ENCODE assay signal across 11 cellular contexts in genomic region chr5:157915638-157916037, GRCh38. TPM values are rescaled to one million over a fixed set of nuclear protein-coding genes. Genes with fewer than 3 reads are reported as not detected.
DNase-seq lines count a peak whose midpoint lies in the region; ATAC-seq and TF ChIP-seq lines count a peak whose summit lies in the region.
"Had no signal": no experiment of that assay in that cellular context is flagged by ENCODE, and none has a peak within 500 bp of the region (broad histone marks: within the 10 kb centered on the region; RNA-seq: fewer than 3 reads in every experiment).

No MANE protein-coding gene starts in this region.

- H3K27ac Mint-ChIP-seq in HFFc6 = no peak overlapping the region
- H3K27ac Mint-ChIP-seq: WTC11 had no signal

- no peaks in the 10 kb centered on the region for H3K36me3 ChIP-seq in prostate gland

- no peak overlapping the region for H3K4me3 Mint-ChIP-seq in HFFc6
- H3K4me3 Mint-ChIP-seq: stimulated activated naive CD8-positive, alpha-beta T cell treated with anti-CD3 and anti-CD28 coated beads, Interleukin-15, amount 100 ng/mL, for 72 hours; WTC11 had no signal

- no peaks in the 10 kb centered on the region for H3K27me3 ChIP-seq in prostate gland (replicated peaks; ENCODE audit: insufficient read depth)

- H3K36me3 Mint-ChIP-seq in HFFc6 (ENCODE audit: low read depth) = no peaks in the 10 kb centered on the region
- H3K36me3 Mint-ChIP-seq: WTC11 had no signal

- H3K4me3 ChIP-seq in prostate gland = no peak overlapping the region

- TF ChIP-seq CTCF in prostate gland (IDR thresholded peaks at IDR 0.05) (no peak), HFFc6 (IDR thresholded peaks at IDR 0.05) (no peak), GM10266 (IDR thresholded peaks at IDR 0.05; ENCODE audit: control insufficient read depth, insufficient read depth, low read depth, missing control alignments) (no peak)

- no peaks in the 10 kb centered on the region for H3K4me1 ChIP-seq in prostate gland (replicated peaks)

- intact Hi-C loops in prostate gland (cut with DNase I) = loop anchor here (10.0 kb wide), 2 partner anchors 61 to 79 kb away; partner anchors contain the start of gene CLINT1

- peaks cover 28% of the 10 kb centered on the region for H3K4me1 Mint-ChIP-seq in HFFc6 (ENCODE audit: low read depth)

- H3K27me3 Mint-ChIP-seq in HFFc6 (ENCODE audit: insufficient read depth) = peaks cover 7% of the 10 kb centered on the region
- H3K27me3 Mint-ChIP-seq: stimulated activated naive CD8-positive, alpha-beta T cell treated with anti-CD3 and anti-CD28 coated beads, Interleukin-15, amount 100 ng/mL, for 72 hours had no signal

- H3K9me3 ChIP-seq in prostate gland = no peaks in the 10 kb centered on the region

- no peak for TF ChIP-seq POLR2A in prostate gland (IDR thresholded peaks at IDR 0.05)

- DNase-seq in H4 (ENCODE audit: low spot score) = peak; percentile 82
- peak; percentile 36 for DNase-seq in glomerular endothelial cell (ENCODE audit: extremely low read depth, low read depth, low spot score)
- DNase-seq in prostate gland (ENCODE audit: low spot score) = peak; percentile 56
- DNase-seq in T-helper 9 cell = no peak
- DNase-seq in HFFc6 = no peak
- no peak for DNase-seq in GM10266 (ENCODE audit: extremely low spot score)
- DNase-seq: GDM1; stimulated activated naive CD8-positive, alpha-beta T cell treated with anti-CD3 and anti-CD28 coated beads, Interleukin-15, amount 100 ng/mL, for 72 hours had no signal

- no peaks in the 10 kb centered on the region for H3K9me3 Mint-ChIP-seq in HFFc6
- H3K9me3 Mint-ChIP-seq: stimulated activated naive CD8-positive, alpha-beta T cell treated with anti-CD3 and anti-CD28 coated beads, Interleukin-15, amount 100 ng/mL, for 72 hours; WTC11 had no signal

- WGBS in prostate gland = 25% methylated on average over 4 of the region's 4 CpGs

- ATAC-seq in SK-N-SH treated with all-trans-retinoic acid at 6 μM for 48 hours = peak; percentile 85
- ATAC-seq in GM18520 (IDR thresholded peaks at IDR 0.05; ENCODE audit: unreplicated experiment) = no peak
- ATAC-seq: stimulated activated naive CD8-positive, alpha-beta T cell treated with anti-CD3 and anti-CD28 coated beads, Interleukin-15, amount 100 ng/mL, for 72 hours; WTC11 had no signal

- H3K27ac ChIP-seq in prostate gland = no peak overlapping the region

TF ChIP-seq in SK-N-SH treated with all-trans-retinoic acid at 6 μM for 48 hours, 23 proteins besides CTCF, POLR2A, EP300 and RAD21:
- TF ChIP-seq ESRRG (CRISPR knock-in tag; IDR thresholded peaks at IDR 0.05) = no peak
- TF ChIP-seq TCF4 (CRISPR knock-in tag; IDR thresholded peaks at IDR 0.05; ENCODE audit: borderline replicate concordance) = peak; percentile 49; the same call in 1 of the 2 replicates
- peak; percentile 43 for TF ChIP-seq ISL1 (CRISPR knock-in tag; IDR thresholded peaks at IDR 0.05)
- TF ChIP-seq SNAI2 (CRISPR knock-in tag; IDR thresholded peaks at IDR 0.05) = 0 out of 2 replicates have a peak, but pooled peaks have one; percentile 39
- peak; percentile 66; the same call in 1 of the 2 replicates for TF ChIP-seq CSDC2 (CRISPR knock-in tag; IDR thresholded peaks at IDR 0.05)
- TF ChIP-seq ZNF565 (CRISPR knock-in tag; conservative IDR thresholded peaks at IDR 0.05; ENCODE audit: low read depth) = no peak
- TF ChIP-seq ZFP30 (CRISPR knock-in tag; IDR thresholded peaks at IDR 0.05) = peak; percentile 77
- peak; percentile 86 for TF ChIP-seq TSHZ2 (CRISPR knock-in tag; IDR thresholded peaks at IDR 0.05)

RNA-seq across cellular contexts. Expression of gene CLINT1, which starts 56.7 kb away (rescaled TPM):
- total RNA-seq in H4 (2014; rRNA removed; shearing (Covaris generic)) = 30.5 and 43.3 TPM in 2 replicates
- total RNA-seq in glomerular endothelial cell = 59.8 and 83.0 TPM in 2 replicates
- 10 to 100 TPM; 65.1 to 84.5 TPM for total RNA-seq in prostate gland
- 10 to 100 TPM; 80.7 to 90.3 (median 85.5) TPM for total RNA-seq in HFFc6 (2021; fragmentation: NEBNext Ultra II Directional; extraction: Animal tissue kit (Norgen Biotek cat#: 25700))

Comparison
In these comparisons a context has a peak if more than half of its experiments do, and no peak if none do; other contexts are left out.
1. DNase-seq: peak in H4 (single experiment), glomerular endothelial cell (single experiment) and prostate gland (single experiment); none in T-helper 9 cell (single experiment), HFFc6 (single experiment) and GM10266 (single experiment).